In genomic region chr19:10403137-10404021, GRCh38 we compare ENCODE assay signal across 8 cellular contexts. TPM values are rescaled to one million over a fixed set of nuclear protein-coding genes. Genes with fewer than 3 reads are reported as not detected.
DNase-seq lines count a peak whose midpoint lies in the region; ATAC-seq, FAIRE-seq and TF ChIP-seq lines count a peak whose summit lies in the region.

TSS of gene CDC37 (minus strand) at chr19:10403542. CDS start at chr19:10403479, 63 bp downstream.

- peak within 1 kb of the TSS; percentile 78 to 92 for H3K27ac Mint-ChIP-seq in T-cell

- no peaks in the 10 kb centered on the region for H3K9me3 Mint-ChIP-seq in T-cell

- peak; percentile 80 for ATAC-seq in HG02840 (IDR thresholded peaks at IDR 0.05; ENCODE audit: low FRiP score, unreplicated experiment)
- peak; percentile 81 to 84 (median 84) for ATAC-seq in T-cell (replicated peaks in 1 of 4)
- ATAC-seq in heart left ventricle, result peak; percentile 92 to 94 (median 93)
- peak; percentile 95 to 97 for ATAC-seq in upper lobe of left lung (ENCODE audit: low FRiP score in 2 of 2)

- no peaks in the 10 kb centered on the region for H3K36me3 Mint-ChIP-seq in T-cell

- peak; percentile 97 for FAIRE-seq in GM12891 (lab: Jason Lieb, UNC)

- peak within 1 kb of the TSS; percentile 89 to 95 (median 94) for H3K4me3 Mint-ChIP-seq in T-cell

- CTCF ChIA-PET in T-cell (lab: Charles Lee), result interaction anchor here in 1 of 2 donors (0.6 to 2.6 kb wide), 14 partner anchors 9 to 318 kb away, joined by 3 to 13 read pairs (median 4); partner anchors contain the start of genes ATG4D and TYK2

- H3K27ac ChIP-seq in adipose tissue (ENCODE audit: low read depth, low read length), result peak within 1 kb of the TSS; percentile 70
- peak within 1 kb of the TSS; percentile 68 to 95 (median 86) for H3K27ac ChIP-seq in heart left ventricle
- peak within 1 kb of the TSS; percentile 80 to 91 (median 84) for H3K27ac ChIP-seq in upper lobe of left lung

- intact Hi-C loops in heart left ventricle (cut with DNase I), result loop anchor here in 7 of 10 donors (1.0 to 10.0 kb wide), 6 partner anchors 21 to 171 kb away; partner anchors contain the start of genes CDKN2D (in 5 of the 7) and KRI1 (in 5 of the 7)
- intact Hi-C loops in posterior vena cava (cut with DNase I), result loop anchor here in 1 of 2 donors (10.0 kb wide), 1 partner anchor 171 kb away; no protein-coding TSS in a partner anchor

- peak; percentile 95 for TF ChIP-seq POLR2A in GM12891 (IDR thresholded peaks at IDR 0.05; ENCODE audit: low read depth, low read length)
- TF ChIP-seq POLR2A in heart left ventricle (IDR thresholded peaks at IDR 0.05), result peak in 1 of 2 donors; percentile 89
- peak in 3 of 4 donors; percentile 69 to 90 (median 75) for TF ChIP-seq POLR2A in upper lobe of left lung (IDR thresholded peaks at IDR 0.05)

- peaks cover 63 to 75% (median 69%) of the 10 kb centered on the region in 3 donors for H3K4me1 Mint-ChIP-seq in T-cell

- 0% methylated on average over 65 to 69 of the region's 69 CpGs for WGBS in adipose tissue, 3 donors
- 0 to 1% (median 0%) methylated on average over 16 to 69 of the region's 69 CpGs for WGBS in heart left ventricle, 4 donors
- 0 to 1% methylated on average over 9 to 36 of the region's 69 CpGs for WGBS in upper lobe of left lung, 2 donors

- TF ChIP-seq CTCF in heart left ventricle (IDR thresholded peaks at IDR 0.05) (no peak), upper lobe of left lung (IDR thresholded peaks at IDR 0.05) (no peak)

- H3K4me1 ChIP-seq in heart left ventricle (peaks cover 12 to 83% (median 51%) of the 10 kb centered on the region in 12 donors), upper lobe of left lung (peaks cover 48 to 76% (median 59%) of the 10 kb centered on the region in 4 donors)

- TF ChIP-seq EP300 in upper lobe of left lung (IDR thresholded peaks at IDR 0.05), result peak in 1 of 4 donors; percentile 39

- no peaks in the 10 kb centered on the region for H3K27me3 Mint-ChIP-seq in T-cell

- POLR2A ChIA-PET in T-cell (lab: Charles Lee), result interaction anchor here (0.5 to 1.4 kb wide), 3 partner anchors 10 to 25 kb away, joined by 3 to 4 read pairs (median 4); no protein-coding TSS in a partner anchor

- H3K27me3 ChIP-seq in heart left ventricle (peaks cover 4 to 27% (median 11%) of the 10 kb centered on the region in 9 donors), upper lobe of left lung (peaks cover 0 to 13% (median 7%) of the 10 kb centered on the region in 4 donors)

- H3K36me3 ChIP-seq in heart left ventricle (peaks cover 0 to 15% (median 0%) of the 10 kb centered on the region in 9 donors), upper lobe of left lung (peaks cover 0 to 18% (median 0%) of the 10 kb centered on the region in 4 donors)

- DNase-seq in GM12891 (ENCODE audit: insufficient read length, low spot score) (peak; percentile 99), NCI-H146 (lab: John Stamatoyannopoulos, UW) (peak; percentile 97), T-cell (peak; percentile 92 to 99 (median 97)), heart left ventricle (peak; percentile 96 to 98 (median 97)), posterior vena cava (ENCODE audit: low spot score) (peak; percentile 99), upper lobe of left lung (peak; percentile 96 to 99)

- H3K9me3 ChIP-seq in heart left ventricle (no peaks in the 10 kb centered on the region), upper lobe of left lung (no peaks in the 10 kb centered on the region)

- H3K4me3 ChIP-seq in heart left ventricle (peak within 1 kb of the TSS; percentile 58 to 98 (median 92)), upper lobe of left lung (peak within 1 kb of the TSS; percentile 70 to 97 (median 86))

TF ChIP-seq in GM12891, 5 proteins besides CTCF, POLR2A, EP300 and RAD21:
- peak; percentile 94 for TF ChIP-seq POLR2AphosphoS5 (IDR thresholded peaks at IDR 0.05; ENCODE audit: low read depth, low read length)
- peak; percentile 47 for TF ChIP-seq POU2F2 (IDR thresholded peaks at IDR 0.05; ENCODE audit: low read depth, low read length)
- TF ChIP-seq TAF1 (IDR thresholded peaks at IDR 0.05; ENCODE audit: low read depth, low read length), result peak; percentile 89
- peak; percentile 30 for TF ChIP-seq PAX5 (IDR thresholded peaks at IDR 0.05; ENCODE audit: insufficient read depth, low read length, severe bottlenecking)
- peak; percentile 36; the same call in 1 of the 2 replicates for TF ChIP-seq SPI1 (IDR thresholded peaks at IDR 0.05; ENCODE audit: low read depth, low read length)

RNA-seq across cellular contexts. Expression of gene CDC37, which starts in this region (rescaled TPM):
- polyA plus RNA-seq in GM12891 (2012; ENCODE audit: low read depth, missing spikeins), result 175 TPM
- total RNA-seq in T-cell (100 to 1,000 TPM; 163 to 205 (median 190) TPM), heart left ventricle (100 to 1,000 TPM; 108 to 189 (median 138) TPM), posterior vena cava (100 to 1,000 TPM; 106 to 109 TPM), upper lobe of left lung (100 to 1,000 TPM; 104 to 388 (median 169) TPM)
- polyA plus RNA-seq in adipose tissue (100 to 1,000 TPM in 2 of 3 donors, 10 to 100 TPM in 1; 99.7 to 305 (median 272) TPM), heart left ventricle (100 to 1,000 TPM; 199 to 282 TPM)

Comparison
In these comparisons a context has a peak if more than half of its experiments do, and no peak if none do; other contexts are left out.
1. Peak in every context shown above with its lines: DNase-seq, ATAC-seq, H3K4me3 ChIP-seq and H3K27ac ChIP-seq.